ENCODE assay signal across 1 cellular context in the genomic region with DNA sequence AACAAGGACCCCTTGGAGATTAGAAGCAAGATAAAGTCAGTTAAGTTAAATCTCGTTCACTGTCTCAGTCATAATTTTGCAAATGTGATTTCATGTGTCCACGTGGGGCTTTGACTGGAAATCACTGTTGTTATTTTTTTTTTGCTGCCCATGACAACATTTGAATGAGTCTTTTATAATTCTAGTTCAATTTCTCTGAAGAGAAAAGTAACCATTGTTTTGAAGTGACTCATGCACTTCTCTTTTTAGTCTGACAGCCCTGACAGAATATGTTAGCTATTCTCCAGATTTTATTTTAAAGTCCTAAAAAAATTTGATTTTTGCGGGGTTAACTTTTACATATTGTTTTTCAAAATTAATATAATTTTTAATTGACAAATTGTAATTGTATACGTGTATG.
TF ChIP-seq lines count a peak whose summit lies in the region.

No MANE protein-coding gene starts in this region.

TF ChIP-seq in HepG2, 621 proteins besides CTCF, POLR2A, EP300 and RAD21 (continued from another document):
- TF ChIP-seq, protein P1, sequence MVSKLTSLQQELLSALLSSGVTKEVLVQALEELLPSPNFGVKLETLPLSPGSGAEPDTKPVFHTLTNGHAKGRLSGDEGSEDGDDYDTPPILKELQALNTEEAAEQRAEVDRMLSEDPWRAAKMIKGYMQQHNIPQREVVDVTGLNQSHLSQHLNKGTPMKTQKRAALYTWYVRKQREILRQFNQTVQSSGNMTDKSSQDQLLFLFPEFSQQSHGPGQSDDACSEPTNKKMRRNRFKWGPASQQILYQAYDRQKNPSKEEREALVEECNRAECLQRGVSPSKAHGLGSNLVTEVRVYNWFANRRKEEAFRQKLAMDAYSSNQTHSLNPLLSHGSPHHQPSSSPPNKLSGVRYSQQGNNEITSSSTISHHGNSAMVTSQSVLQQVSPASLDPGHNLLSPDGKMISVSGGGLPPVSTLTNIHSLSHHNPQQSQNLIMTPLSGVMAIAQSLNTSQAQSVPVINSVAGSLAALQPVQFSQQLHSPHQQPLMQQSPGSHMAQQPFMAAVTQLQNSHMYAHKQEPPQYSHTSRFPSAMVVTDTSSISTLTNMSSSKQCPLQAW (CRISPR knock-in tag; IDR thresholded peaks at IDR 0.05) = no peak
- TF ChIP-seq KLF13 (CRISPR knock-in tag; IDR thresholded peaks at IDR 0.05) = no peak
- TF ChIP-seq SNRNP70 (IDR thresholded peaks at IDR 0.05; ENCODE audit: low read depth, low read length) = no peak
- no peak for TF ChIP-seq LCORL (IDR thresholded peaks at IDR 0.05)
- no peak for TF ChIP-seq LCORL (CRISPR knock-in tag; IDR thresholded peaks at IDR 0.05)
- TF ChIP-seq HOXD1 (CRISPR knock-in tag; IDR thresholded peaks at IDR 0.05) = no peak
- TF ChIP-seq ZNF296 (CRISPR knock-in tag; conservative IDR thresholded peaks at IDR 0.05) = no peak
- no peak for TF ChIP-seq SRSF4 (IDR thresholded peaks at IDR 0.05; ENCODE audit: low read depth, low read length, poor library complexity, severe bottlenecking)
- TF ChIP-seq PHF21A (CRISPR knock-in tag; IDR thresholded peaks at IDR 0.05) = no peak
- TF ChIP-seq, protein P2, sequence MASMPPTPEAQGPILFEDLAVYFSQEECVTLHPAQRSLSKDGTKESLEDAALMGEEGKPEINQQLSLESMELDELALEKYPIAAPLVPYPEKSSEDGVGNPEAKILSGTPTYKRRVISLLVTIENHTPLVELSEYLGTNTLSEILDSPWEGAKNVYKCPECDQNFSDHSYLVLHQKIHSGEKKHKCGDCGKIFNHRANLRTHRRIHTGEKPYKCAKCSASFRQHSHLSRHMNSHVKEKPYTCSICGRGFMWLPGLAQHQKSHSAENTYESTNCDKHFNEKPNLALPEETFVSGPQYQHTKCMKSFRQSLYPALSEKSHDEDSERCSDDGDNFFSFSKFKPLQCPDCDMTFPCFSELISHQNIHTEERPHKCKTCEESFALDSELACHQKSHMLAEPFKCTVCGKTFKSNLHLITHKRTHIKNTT (CRISPR knock-in tag; IDR thresholded peaks at IDR 0.05) = no peak
- TF ChIP-seq SNAPC2 (CRISPR knock-in tag; IDR thresholded peaks at IDR 0.05) = no peak
